Comparison of ENCODE assay signal across 24 cellular contexts in genomic region chr20:24619212-24619611, GRCh38.
DNase-seq lines count a peak whose midpoint lies in the region; ATAC-seq and TF ChIP-seq lines count a peak whose summit lies in the region.
"Had no signal": no experiment of that assay in that cellular context is flagged by ENCODE, and none has a peak within 500 bp of the region (broad histone marks: within the 10 kb centered on the region; RNA-seq: fewer than 3 reads in every experiment).

No MANE protein-coding gene starts in this region.

- TF ChIP-seq POLR2A in spleen (IDR thresholded peaks at IDR 0.05) (no peak), thyroid gland (IDR thresholded peaks at IDR 0.05) (no peak)

- no peaks in the 10 kb centered on the region for H3K9me3 ChIP-seq in spleen
- no peaks in the 10 kb centered on the region for H3K9me3 ChIP-seq in thyroid gland
- H3K9me3 ChIP-seq: esophagus squamous epithelium, heart right ventricle, tibial nerve had no signal

- H3K27ac ChIP-seq in spleen, result no peak overlapping the region
- no peak overlapping the region for H3K27ac ChIP-seq in thyroid gland
- H3K27ac ChIP-seq: esophagus squamous epithelium, heart right ventricle, tibial nerve had no signal

- no peak overlapping the region for H3K4me3 Mint-ChIP-seq in glutamatergic neuron (ENCODE audit: unreplicated experiment)
- H3K4me3 Mint-ChIP-seq: activated CD8-positive, alpha-beta memory T cell treated with anti-CD3 and anti-CD28 coated beads, Interleukin-2, amount 10 ng/mL, durations not matched to agents 7 days and 5 days; GM23338; nephron progenitor cell; stimulated activated effector memory CD8-positive, alpha-beta T cell treated with anti-CD3 and anti-CD28 coated beads, Interleukin-12 subunit alpha, Interleukin-12 subunit beta, amount 100 ng/mL, for 72 hours; T-helper 17 cell had no signal

- no peak overlapping the region for H3K27ac Mint-ChIP-seq in glutamatergic neuron (ENCODE audit: unreplicated experiment)
- H3K27ac Mint-ChIP-seq: activated CD8-positive, alpha-beta memory T cell treated with anti-CD3 and anti-CD28 coated beads, Interleukin-2, amount 10 ng/mL, durations not matched to agents 7 days and 5 days; GM23338; nephron progenitor cell; progenitor cell of endocrine pancreas; stimulated activated effector memory CD8-positive, alpha-beta T cell treated with anti-CD3 and anti-CD28 coated beads, Interleukin-12 subunit alpha, Interleukin-12 subunit beta, amount 100 ng/mL, for 72 hours; T-helper 17 cell had no signal

- TF ChIP-seq CTCF in spleen (IDR thresholded peaks at IDR 0.05 in 8 of 11, conservative IDR thresholded peaks at IDR 0.05 in 3 of 11) (no peak), thyroid gland (IDR thresholded peaks at IDR 0.05) (no peak), glutamatergic neuron (IDR thresholded peaks at IDR 0.05; ENCODE audit: partially characterized antibody, unreplicated experiment) (no peak)

- peaks cover 3% of the 10 kb centered on the region for H3K4me1 Mint-ChIP-seq in glutamatergic neuron (ENCODE audit: low read depth, unreplicated experiment)
- H3K4me1 Mint-ChIP-seq: activated CD8-positive, alpha-beta memory T cell treated with anti-CD3 and anti-CD28 coated beads, Interleukin-2, amount 10 ng/mL, durations not matched to agents 7 days and 5 days; stimulated activated effector memory CD8-positive, alpha-beta T cell treated with anti-CD3 and anti-CD28 coated beads, Interleukin-12 subunit alpha, Interleukin-12 subunit beta, amount 100 ng/mL, for 72 hours had no signal

- H3K27me3 Mint-ChIP-seq in glutamatergic neuron (ENCODE audit: unreplicated experiment), result no peaks in the 10 kb centered on the region

- DNase-seq in G401 (ENCODE audit: low spot score) (peak; percentile 27), fibroblast of peridontal ligament (ENCODE audit: extremely low read depth) (peak; percentile 6), spleen (no peak), thyroid gland (no peak), glutamatergic neuron (no peak), GM03348 (ENCODE audit: low spot score) (no peak)
- DNase-seq: activated CD8-positive, alpha-beta memory T cell treated with anti-CD3 and anti-CD28 coated beads, Interleukin-2, amount 10 ng/mL, durations not matched to agents 7 days and 5 days; activated effector memory CD4-positive, alpha-beta T cell treated with Interleukin-2 at 50 U/mL for 16 hours; caudate nucleus; effector CD8-positive, alpha-beta T cell; esophagus squamous epithelium; heart right ventricle; mesenchymal stem cell; NCI-H1436; nephron progenitor cell; SHP77; T-helper 17 cell had no signal

- in situ Hi-C loops in G401 (cut with HindIII; ENCODE audit: low sequenced_read_pairs), result no loop called here

- H3K4me3 ChIP-seq in spleen, result no peak overlapping the region
- no peak overlapping the region for H3K4me3 ChIP-seq in thyroid gland (replicated peaks in 1 of 3)
- H3K4me3 ChIP-seq: esophagus squamous epithelium, GM23338, heart right ventricle, tibial nerve had no signal

- 75 to 83% (median 77%) methylated on average over 3 of the region's 3 CpGs for WGBS in spleen, 5 donors
- 71 to 77% methylated on average over 3 of the region's 3 CpGs for WGBS in thyroid gland, 2 donors

- peaks cover 0 to 26% (median 0%) of the 10 kb centered on the region in 7 donors for H3K27me3 ChIP-seq in spleen (replicated peaks in 1 of 7)
- no peaks in the 10 kb centered on the region for H3K27me3 ChIP-seq in thyroid gland
- H3K27me3 ChIP-seq: heart right ventricle, tibial nerve had no signal

- intact Hi-C loops in spleen (cut with DNase I; ENCODE audit: low total_unique reads), result no loop called here
- intact Hi-C loops in thyroid gland (cut with DNase I), result no loop called here

- H3K36me3 Mint-ChIP-seq in glutamatergic neuron (ENCODE audit: unreplicated experiment), result no peaks in the 10 kb centered on the region
- H3K36me3 Mint-ChIP-seq: activated CD8-positive, alpha-beta memory T cell treated with anti-CD3 and anti-CD28 coated beads, Interleukin-2, amount 10 ng/mL, durations not matched to agents 7 days and 5 days; stimulated activated effector memory CD8-positive, alpha-beta T cell treated with anti-CD3 and anti-CD28 coated beads, Interleukin-12 subunit alpha, Interleukin-12 subunit beta, amount 100 ng/mL, for 72 hours had no signal

- H3K4me1 ChIP-seq in spleen (no peaks in the 10 kb centered on the region), thyroid gland (no peaks in the 10 kb centered on the region)
- H3K4me1 ChIP-seq: esophagus squamous epithelium, tibial nerve had no signal

- ATAC-seq in GM18868 (IDR thresholded peaks at IDR 0.05; ENCODE audit: unreplicated experiment) (peak; percentile 72), HG03565 (IDR thresholded peaks at IDR 0.05; ENCODE audit: unreplicated experiment) (peak; percentile 38)
- ATAC-seq: activated CD4-positive, CD25-positive, alpha-beta regulatory T cell treated with anti-CD3 and anti-CD28 coated beads, Interleukin-2, amount 50 U/mL, for 24 hours; activated CD8-positive, alpha-beta memory T cell treated with anti-CD3 and anti-CD28 coated beads, Interleukin-2, amount 10 ng/mL, durations not matched to agents 7 days and 5 days; GM23338; stimulated activated effector memory CD8-positive, alpha-beta T cell treated with anti-CD3 and anti-CD28 coated beads, Interleukin-12 subunit alpha, Interleukin-12 subunit beta, amount 100 ng/mL, for 72 hours; T-helper 17 cell had no signal

- H3K9me3 Mint-ChIP-seq in glutamatergic neuron (ENCODE audit: unreplicated experiment), result no peaks in the 10 kb centered on the region
- H3K9me3 Mint-ChIP-seq: nephron progenitor cell; stimulated activated effector memory CD8-positive, alpha-beta T cell treated with anti-CD3 and anti-CD28 coated beads, Interleukin-12 subunit alpha, Interleukin-12 subunit beta, amount 100 ng/mL, for 72 hours had no signal

- H3K36me3 ChIP-seq in spleen (no peaks in the 10 kb centered on the region), thyroid gland (no peaks in the 10 kb centered on the region)
- H3K36me3 ChIP-seq: esophagus squamous epithelium, heart right ventricle, tibial nerve had no signal

Comparison
In these comparisons a context has a peak if more than half of its experiments do, and no peak if none do; other contexts are left out.
1. DNase-seq: peak in G401 (single experiment) and fibroblast of peridontal ligament (single experiment); none in spleen (single experiment), thyroid gland (0 of 2), glutamatergic neuron (single experiment) and GM03348 (single experiment).